ENCODE assay signal across 12 cellular contexts in genomic region chr17:75695141-75695829, GRCh38. TPM values are rescaled to one million over a fixed set of nuclear protein-coding genes. Genes with fewer than 3 reads are reported as not detected.
DNase-seq lines count a peak whose midpoint lies in the region; ATAC-seq and TF ChIP-seq lines count a peak whose summit lies in the region.
"Had no signal": no experiment of that assay in that cellular context is flagged by ENCODE, and none has a peak within 500 bp of the region (broad histone marks: within the 10 kb centered on the region; RNA-seq: fewer than 3 reads in every experiment).

No MANE protein-coding gene starts in this region.

- no peak overlapping the region for H3K23ac ChIP-seq in mesenchymal stem cell (ENCODE audit: low read length in 2 of 2)

- peaks cover 24% of the 10 kb centered on the region for H3K4me1 Mint-ChIP-seq in activated CD4-positive, alpha-beta T cell treated with anti-CD3 and anti-CD28 coated beads, Interleukin-2, amount 10 ng/mL, durations not matched to agents 24 days and 14 days

- H3K9me3 ChIP-seq in mammary epithelial cell (replicated peaks; ENCODE audit: insufficient read depth, low read length) (no peaks in the 10 kb centered on the region), mesenchymal stem cell (ENCODE audit: control insufficient read depth, low read length) (no peaks in the 10 kb centered on the region), tibial artery (no peaks in the 10 kb centered on the region)
- H3K9me3 ChIP-seq: lower lobe of right lung had no signal

- H3K79me1 ChIP-seq in mesenchymal stem cell (replicated peaks; ENCODE audit: low read length, poor library complexity, severe bottlenecking): peaks cover 2% of the 10 kb centered on the region

- TF ChIP-seq CTCF in mammary epithelial cell (conservative IDR thresholded peaks at IDR 0.05 in 1 of 2, IDR thresholded peaks at IDR 0.05 in 1 of 2; ENCODE audit: extremely low read depth in 1 of 2, insufficient read depth in 1 of 2, low read depth in 1 of 2, low read length in 2 of 2) (no peak), tibial artery (IDR thresholded peaks at IDR 0.05) (no peak)

- dilution Hi-C loops in mammary epithelial cell (cut with HindIII; ENCODE audit: low sequenced_read_pairs): loop anchor here (5.0 kb wide), 1 partner anchor 92 kb away; no protein-coding TSS in a partner anchor

- H3K9me3 Mint-ChIP-seq in activated CD4-positive, alpha-beta T cell treated with anti-CD3 and anti-CD28 coated beads, Interleukin-2, amount 10 ng/mL, durations not matched to agents 24 days and 14 days: no peaks in the 10 kb centered on the region

- H2AK5ac ChIP-seq in mesenchymal stem cell (ENCODE audit: low read length, severe bottlenecking): peak overlapping the region; percentile 28

- H3K36me3 ChIP-seq in mammary epithelial cell (ENCODE audit: insufficient read depth, low read length) (peaks cover 12% of the 10 kb centered on the region), mesenchymal stem cell (ENCODE audit: control insufficient read depth in 1 of 2, insufficient read depth in 2 of 2, low read depth in 1 of 2, low read length in 2 of 2) (peaks cover 28 to 70% of the 10 kb centered on the region in 2 experiments), tibial artery (peaks cover 14 to 49% (median 39%) of the 10 kb centered on the region in 3 donors)

- in situ Hi-C loops in mammary epithelial cell (cut with MboI; ENCODE audit: low sequenced_read_pairs in 2 of 2): no loop called here

- no peak overlapping the region for H3K14ac ChIP-seq in mesenchymal stem cell (ENCODE audit: low read length in 2 of 2)

- peak overlapping the region; percentile 41 for H3K27ac Mint-ChIP-seq in activated CD4-positive, alpha-beta T cell treated with anti-CD3 and anti-CD28 coated beads, Interleukin-2, amount 10 ng/mL, durations not matched to agents 24 days and 14 days

- peak overlapping the region in 1 of 2 experiments; percentile 38 for H3K18ac ChIP-seq in mesenchymal stem cell (ENCODE audit: low read depth in 1 of 2, low read length in 2 of 2)

- H3K4me2 ChIP-seq in mammary epithelial cell (ENCODE audit: insufficient read depth, low read depth, low read length) (peak overlapping the region; percentile 23), mesenchymal stem cell (ENCODE audit: low read length, poor library complexity, severe bottlenecking) (no peak overlapping the region)

- no peaks in the 10 kb centered on the region for H3K27me3 Mint-ChIP-seq in activated CD4-positive, alpha-beta T cell treated with anti-CD3 and anti-CD28 coated beads, Interleukin-2, amount 10 ng/mL, durations not matched to agents 24 days and 14 days

- H2BK15ac ChIP-seq in mesenchymal stem cell (ENCODE audit: low read depth, poor library complexity, severe bottlenecking): no peak overlapping the region

- H3K79me2 ChIP-seq in mammary epithelial cell (ENCODE audit: insufficient read depth, low read length): peaks cover 56% of the 10 kb centered on the region

- H3K27me3 ChIP-seq in mammary epithelial cell (ENCODE audit: insufficient read depth, low read length) (no peaks in the 10 kb centered on the region), mesenchymal stem cell (ENCODE audit: control insufficient read depth in 1 of 2, insufficient read depth in 1 of 2, low read length in 2 of 2) (no peaks in the 10 kb centered on the region), tibial artery (no peaks in the 10 kb centered on the region)

- intact Hi-C loops in activated CD4-positive, alpha-beta T cell treated with anti-CD3 and anti-CD28 coated beads, Interleukin-2, amount 10 ng/mL, durations not matched to agents 24 days and 14 days (cut with micrococcal nuclease): no loop called here
- intact Hi-C loops in mammary epithelial cell (cut with micrococcal nuclease): no loop called here
- intact Hi-C loops in tibial artery (cut with DNase I; ENCODE audit: low total_unique reads): no loop called here

- WGBS in mammary epithelial cell (ENCODE audit: low coverage, missing lambda C conversion rate): 15% methylated on average over 7 of the region's 7 CpGs
- 58% methylated on average over 7 of the region's 7 CpGs for WGBS in mesenchymal stem cell

- no peak overlapping the region for H3K4ac ChIP-seq in mesenchymal stem cell (ENCODE audit: low read depth in 1 of 2, low read length in 2 of 2)

- no peak overlapping the region for H2BK120ac ChIP-seq in mesenchymal stem cell (ENCODE audit: low read depth, low read length)

- no peak overlapping the region for H3K4me3 ChIP-seq in mammary epithelial cell (replicated peaks in 1 of 3; ENCODE audit: insufficient read depth in 1 of 3, low read depth in 2 of 3, low read length in 3 of 3)
- no peak overlapping the region for H3K4me3 ChIP-seq in mesenchymal stem cell (ENCODE audit: insufficient read depth in 1 of 2, low read depth in 1 of 2, low read length in 2 of 2)
- H3K4me3 ChIP-seq in tibial artery: no peak overlapping the region
- H3K4me3 ChIP-seq: lower lobe of right lung had no signal

- H2AFZ ChIP-seq in mammary epithelial cell (ENCODE audit: low read depth, low read length) (no peak overlapping the region), mesenchymal stem cell (ENCODE audit: low read depth, low read length) (no peak overlapping the region)

- DNase-seq in activated CD4-positive, alpha-beta T cell treated with anti-CD3 and anti-CD28 coated beads, Interleukin-2, amount 10 ng/mL, durations not matched to agents 24 days and 14 days: no peak
- DNase-seq in activated CD4-positive, alpha-beta T cell treated with anti-CD3 and anti-CD28 coated beads for 4 hours: no peak
- DNase-seq in mammary epithelial cell: peak; percentile 93
- peak; percentile 88 for DNase-seq in mesenchymal stem cell
- no peak for DNase-seq in tibial artery
- DNase-seq: 8988T; activated effector memory CD4-positive, alpha-beta T cell treated with anti-CD3 and anti-CD28 coated beads, Interleukin-2, amount 50 U/mL, for 16 hours; lower lobe of right lung; NK-92 treated with Interleukin-12 subunit alpha and Interleukin-12 subunit beta, amount 100 ng/mL, for 24 hours had no signal

- ATAC-seq in HG02885 (IDR thresholded peaks at IDR 0.05; ENCODE audit: poor library complexity, unreplicated experiment): no peak
- ATAC-seq in GM19023 (IDR thresholded peaks at IDR 0.05; ENCODE audit: unreplicated experiment): no peak
- ATAC-seq in GM18520 (IDR thresholded peaks at IDR 0.05; ENCODE audit: unreplicated experiment): no peak
- ATAC-seq: lower lobe of right lung had no signal

- H4K91ac ChIP-seq in mesenchymal stem cell (ENCODE audit: low read length): peak overlapping the region; percentile 13

- H3K27ac ChIP-seq in mammary epithelial cell (ENCODE audit: insufficient read depth, low read depth, low read length) (peak overlapping the region; percentile 90), mesenchymal stem cell (ENCODE audit: low read length, poor library complexity, severe bottlenecking) (peak overlapping the region; percentile 99), tibial artery (peak overlapping the region; percentile 89 to 95)

- no peak overlapping the region for H4K8ac ChIP-seq in mesenchymal stem cell (ENCODE audit: low read length)

- H3K4me1 ChIP-seq in mammary epithelial cell (ENCODE audit: insufficient read depth, low read length) (peaks cover 99% of the 10 kb centered on the region), mesenchymal stem cell (ENCODE audit: control insufficient read depth, insufficient read depth, low read depth, low read length) (peaks cover 69% of the 10 kb centered on the region), tibial artery (peaks cover 0 to 79% (median 25%) of the 10 kb centered on the region in 4 donors)

- peaks cover 27% of the 10 kb centered on the region for H3K36me3 Mint-ChIP-seq in activated CD4-positive, alpha-beta T cell treated with anti-CD3 and anti-CD28 coated beads, Interleukin-2, amount 10 ng/mL, durations not matched to agents 24 days and 14 days (ENCODE audit: low read depth)

- H3K4me3 Mint-ChIP-seq in activated CD4-positive, alpha-beta T cell treated with anti-CD3 and anti-CD28 coated beads, Interleukin-2, amount 10 ng/mL, durations not matched to agents 24 days and 14 days: no peak overlapping the region

- H3K9ac ChIP-seq in mammary epithelial cell (ENCODE audit: insufficient read depth, low read length): peak overlapping the region; percentile 72
- H3K9ac ChIP-seq in mesenchymal stem cell (ENCODE audit: low read length): no peak overlapping the region

- no TSS peak for BruUV-seq in mammary epithelial cell (replicated peaks; lab: Mats Ljungman, UMichigan)

- no peak overlapping the region for H2BK12ac ChIP-seq in mesenchymal stem cell (ENCODE audit: low read length in 2 of 2)

- CTCF ChIA-PET in mammary epithelial cell (lab: Charles Lee; ENCODE audit: low non-redundant PET): interaction anchor here (0.6 to 0.7 kb wide), 3 partner anchors 26 to 177 kb away, joined by 3 to 7 read pairs (median 3); no protein-coding TSS in a partner anchor

- peak overlapping the region; percentile 77 for H2BK5ac ChIP-seq in mesenchymal stem cell (ENCODE audit: low read depth, low read length, poor library complexity, severe bottlenecking)

- no peaks in the 10 kb centered on the region for H4K20me1 ChIP-seq in mammary epithelial cell (ENCODE audit: insufficient read depth, low read length)

RNA-seq across cellular contexts. Expression of gene ITGB4, which starts 26.0 kb away (rescaled TPM):
- 0.71 and 1.8 TPM in 2 replicates for total RNA-seq in activated CD4-positive, alpha-beta T cell treated with anti-CD3 and anti-CD28 coated beads, Interleukin-2, amount 10 ng/mL, durations not matched to agents 24 days and 14 days
- 1,000 to 10,000 TPM; 2,525 to 2,618 TPM for total RNA-seq in mammary epithelial cell
- 1,059 TPM for polyA plus RNA-seq in mammary epithelial cell
- polyA minus RNA-seq in mammary epithelial cell: 2,510 TPM
- 1.3 TPM for polyA plus RNA-seq in mesenchymal stem cell (2013, experiment 1 of 2)
- 1.0 TPM for polyA plus RNA-seq in mesenchymal stem cell (2013, experiment 2 of 2)

RNA-seq across cellular contexts. Expression of gene SAP30BP, which starts 28.1 kb away (rescaled TPM):
- total RNA-seq in activated CD4-positive, alpha-beta T cell treated with anti-CD3 and anti-CD28 coated beads, Interleukin-2, amount 10 ng/mL, durations not matched to agents 24 days and 14 days: 109 and 115 TPM in 2 replicates
- 100 to 1,000 TPM in 1 of 2 donors, 10 to 100 TPM in 1; 49.0 to 105 TPM for total RNA-seq in mammary epithelial cell
- polyA plus RNA-seq in mammary epithelial cell: 85.8 TPM
- polyA minus RNA-seq in mammary epithelial cell: 78.9 TPM
- 68.5 TPM for polyA plus RNA-seq in mesenchymal stem cell (2013, experiment 1 of 2)
- polyA plus RNA-seq in mesenchymal stem cell (2013, experiment 2 of 2): 71.8 TPM

RNA-seq across cellular contexts. Expression of gene RECQL5, which starts 28.3 kb away (rescaled TPM):
- 34.2 and 34.4 TPM in 2 replicates for total RNA-seq in activated CD4-positive, alpha-beta T cell treated with anti-CD3 and anti-CD28 coated beads, Interleukin-2, amount 10 ng/mL, durations not matched to agents 24 days and 14 days
- 10 to 100 TPM; 25.3 to 34.8 TPM for total RNA-seq in mammary epithelial cell
- polyA plus RNA-seq in mammary epithelial cell: 14.5 TPM
- 27.2 TPM for polyA minus RNA-seq in mammary epithelial cell
- polyA plus RNA-seq in mesenchymal stem cell (2013, experiment 1 of 2): 9.8 TPM
- polyA plus RNA-seq in mesenchymal stem cell (2013, experiment 2 of 2): 9.5 TPM

Comparison
In these comparisons a context has a peak if more than half of its experiments do, and no peak if none do; other contexts are left out.
1. DNase-seq: peak in mammary epithelial cell (single experiment) and mesenchymal stem cell (single experiment); none in activated CD4-positive, alpha-beta T cell treated with anti-CD3 and anti-CD28 coated beads, Interleukin-2, amount 10 ng/mL, durations not matched to agents 24 days and 14 days (single experiment), activated CD4-positive, alpha-beta T cell treated with anti-CD3 and anti-CD28 coated beads for 4 hours (0 of 2) and tibial artery (0 of 2).
2. RNA of gene ITGB4, which starts 26.0 kb away (total RNA-seq): 2,525 to 2,618 TPM in mammary epithelial cell; 0.71 to 1.8 TPM in activated CD4-positive, alpha-beta T cell treated with anti-CD3 and anti-CD28 coated beads, Interleukin-2, amount 10 ng/mL, durations not matched to agents 24 days and 14 days; every median in the first group is over 100 times any median in the second.
3. Peak in every context shown above with its lines, with median percentiles within 50 percentile points of each other: H3K27ac ChIP-seq.